ENCODE assay signal across 1 cellular context in genomic region chr22:44026630-44027511, GRCh38.
TF ChIP-seq lines count a peak whose summit lies in the region.

No MANE protein-coding gene starts in this region.

TF ChIP-seq in H1, 55 proteins besides CTCF, POLR2A, EP300 and RAD21:
- TF ChIP-seq BCL11A (IDR thresholded peaks at IDR 0.05; ENCODE audit: low read depth in 2 of 2, low read length in 2 of 2): no peak
